26 cellular contexts compared by ENCODE assay signal in genomic region chrX:31838617-31839016, GRCh38.
DNase-seq lines count a peak whose midpoint lies in the region; ATAC-seq, FAIRE-seq and TF ChIP-seq lines count a peak whose summit lies in the region.
"Had no signal": no experiment of that assay in that cellular context is flagged by ENCODE, and none has a peak within 500 bp of the region (broad histone marks: within the 10 kb centered on the region; RNA-seq: fewer than 3 reads in every experiment).

No MANE protein-coding gene starts in this region.

- BruUV-seq in HepG2 (replicated peaks; lab: Mats Ljungman, UMichigan) (no TSS peak), Calu3 (replicated peaks; lab: Mats Ljungman, UMichigan) (no TSS peak)

- no peak overlapping the region for H2AFZ ChIP-seq in HepG2 (ENCODE audit: low read length)

- no peaks in the 10 kb centered on the region for H3K79me2 ChIP-seq in HepG2 (ENCODE audit: insufficient read depth, low read length)

- TF ChIP-seq EP300 in HepG2 (IDR thresholded peaks at IDR 0.05; ENCODE audit: low read depth in 2 of 2, low read length in 2 of 2) (no peak), HepG2 (CRISPR knock-in tag; IDR thresholded peaks at IDR 0.05; ENCODE audit: borderline replicate concordance) (no peak)

- no peak overlapping the region for H3K4me2 ChIP-seq in HepG2 (ENCODE audit: low read depth, low read length)
- H3K4me2 ChIP-seq: A549; BLaER1 treated with 17β-estradiol and CSF1 and Interleukin-3, amounts not matched to agents 10 nM and 100 nM had no signal

- intact Hi-C loops in right lobe of liver (cut with DNase I) (no loop called here), HepG2 (cut with micrococcal nuclease; ENCODE audit: unreplicated experiment) (no loop called here), psoas muscle (cut with DNase I) (no loop called here), Calu3 (cut with micrococcal nuclease; ENCODE audit: unreplicated experiment) (no loop called here)

- H3K4me1 ChIP-seq in right lobe of liver (peaks cover 0 to 6% (median 0%) of the 10 kb centered on the region in 4 donors), HepG2 (ENCODE audit: insufficient read depth, low read length) (no peaks in the 10 kb centered on the region), psoas muscle (peaks cover 8% of the 10 kb centered on the region)
- H3K4me1 ChIP-seq: A549, Caco-2 had no signal

- H3K27ac Mint-ChIP-seq in Calu3 (ENCODE audit: unreplicated experiment), result no peak overlapping the region
- H3K27ac Mint-ChIP-seq: B cell; CD4-positive, alpha-beta T cell; CD8-positive, alpha-beta T cell had no signal

- DNase-seq in right lobe of liver, result no peak
- DNase-seq in HepG2 (ENCODE audit: low spot score), result no peak
- DNase-seq in psoas muscle, result no peak
- DNase-seq in Calu3, result no peak
- DNase-seq: AML-193; Caco-2; CD4-positive, alpha-beta T cell; CD8-positive, alpha-beta T cell; DMS 273 treated with DMSO at 0.1 percent for 48 hours; DMS153; DMS53; DMS79; DND-41; EL; GDM1 had no signal

- H3K4me3 ChIP-seq in right lobe of liver (no peak overlapping the region), HepG2 (replicated peaks in 1 of 3; ENCODE audit: insufficient read depth in 1 of 3, low read depth in 2 of 3, low read length in 3 of 3) (no peak overlapping the region), psoas muscle (no peak overlapping the region)
- H3K4me3 ChIP-seq: A549; BLaER1 treated with 17β-estradiol and CSF1 and Interleukin-3, amounts not matched to agents 10 nM and 100 nM; GM12878 had no signal

- H3K36me3 Mint-ChIP-seq in Calu3 (ENCODE audit: insufficient read depth, unreplicated experiment), result no peaks in the 10 kb centered on the region
- H3K36me3 Mint-ChIP-seq: CD8-positive, alpha-beta T cell had no signal

- ATAC-seq in right lobe of liver (peak in 3 of 4 donors; percentile 42 to 62 (median 44)), HepG2 (no peak), psoas muscle (no peak), GM19452 (IDR thresholded peaks at IDR 0.05; ENCODE audit: unreplicated experiment) (no peak), HG02938 (IDR thresholded peaks at IDR 0.05; ENCODE audit: unreplicated experiment) (no peak)
- ATAC-seq: A549; CD8-positive, alpha-beta T cell; GM12878 had no signal

- TF ChIP-seq RAD21 in HepG2 (CRISPR knock-in tag; IDR thresholded peaks at IDR 0.05), result no peak

- 29% methylated on average over 4 of the region's 4 CpGs for WGBS in right lobe of liver (ENCODE audit: insufficient coverage, low coverage, low lambda C conversion rate, missing lambda C conversion rate)
- 6% methylated on average over 4 of the region's 4 CpGs for WGBS in HepG2 (ENCODE audit: low lambda C conversion rate)
- WGBS in psoas muscle, 3 donors, result 49 to 77% (median 59%) methylated on average over 4 of the region's 4 CpGs

- POLR2A ChIA-PET in HepG2 (lab: Yijun Ruan, JAX), result no interaction called here

- no peaks in the 10 kb centered on the region for H4K20me1 ChIP-seq in HepG2 (ENCODE audit: insufficient read depth, low read length)
- H4K20me1 ChIP-seq: BLaER1 treated with 17β-estradiol and CSF1 and Interleukin-3, amounts not matched to agents 10 nM and 100 nM had no signal

- TF ChIP-seq POLR2A in right lobe of liver (IDR thresholded peaks at IDR 0.05) (no peak), HepG2 (IDR thresholded peaks at IDR 0.05; ENCODE audit: insufficient read depth in 1 of 2, low read depth in 2 of 2, low read length in 2 of 2) (no peak)

- no peak overlapping the region for H3K27ac ChIP-seq in right lobe of liver
- H3K27ac ChIP-seq in HepG2 (ENCODE audit: extremely low read length, insufficient read depth, low read length), result no peak overlapping the region
- peak overlapping the region; percentile 73 for H3K27ac ChIP-seq in psoas muscle
- H3K27ac ChIP-seq: 22Rv1; A549; BLaER1 treated with 17β-estradiol and CSF1 and Interleukin-3, amounts not matched to agents 10 nM and 100 nM; C4-2B had no signal

- FAIRE-seq in HepG2 (lab: Jason Lieb, UNC) (no peak), colon (lab: Jason Lieb, UNC) (peak; percentile 5)
- FAIRE-seq: A549, GM12878, GM12892, GM18507 had no signal

- H3K27me3 ChIP-seq in right lobe of liver, result no peaks in the 10 kb centered on the region
- H3K27me3 ChIP-seq in HepG2 (ENCODE audit: control insufficient read depth in 1 of 2, insufficient read depth in 2 of 2, low read length in 2 of 2), result no peaks in the 10 kb centered on the region
- no peaks in the 10 kb centered on the region for H3K27me3 ChIP-seq in psoas muscle (ENCODE audit: insufficient read depth in 3 of 3, low read length in 2 of 3)

- in situ Hi-C loops in HepG2 (cut with HindIII; ENCODE audit: extremely low pct_ligation_motif_present, low pct_unique_long_range_greater_than_20kb), result no loop called here

- H3K4me3 Mint-ChIP-seq in Calu3 (ENCODE audit: low read depth, unreplicated experiment), result no peak overlapping the region
- H3K4me3 Mint-ChIP-seq: B cell; CD4-positive, alpha-beta T cell; CD8-positive, alpha-beta T cell had no signal

- H3K9ac ChIP-seq in HepG2 (ENCODE audit: insufficient read depth, low read depth, low read length), result no peak overlapping the region
- H3K9ac ChIP-seq: BLaER1 treated with 17β-estradiol and CSF1 and Interleukin-3, amounts not matched to agents 10 nM and 100 nM had no signal

- no peaks in the 10 kb centered on the region for H3K4me1 Mint-ChIP-seq in Calu3 (ENCODE audit: low read depth, unreplicated experiment)
- H3K4me1 Mint-ChIP-seq: B cell had no signal

- H3K9me3 Mint-ChIP-seq in Calu3 (ENCODE audit: low read depth, unreplicated experiment), result no peaks in the 10 kb centered on the region
- H3K9me3 Mint-ChIP-seq: CD8-positive, alpha-beta T cell had no signal

- H3K9me3 ChIP-seq in right lobe of liver, result no peaks in the 10 kb centered on the region
- H3K9me3 ChIP-seq in HepG2 (ENCODE audit: low read length), result no peaks in the 10 kb centered on the region
- no peaks in the 10 kb centered on the region for H3K9me3 ChIP-seq in psoas muscle
- H3K9me3 ChIP-seq: A549; BLaER1 treated with 17β-estradiol and CSF1 and Interleukin-3, amounts not matched to agents 10 nM and 100 nM; Caco-2 had no signal

- H3K27me3 Mint-ChIP-seq in Calu3 (ENCODE audit: unreplicated experiment), result no peaks in the 10 kb centered on the region
- H3K27me3 Mint-ChIP-seq: B cell; CD4-positive, alpha-beta T cell had no signal

- H3K36me3 ChIP-seq in right lobe of liver (no peaks in the 10 kb centered on the region), HepG2 (replicated peaks in 1 of 2; ENCODE audit: control insufficient read depth in 1 of 2, insufficient read depth in 2 of 2, low read length in 2 of 2) (no peaks in the 10 kb centered on the region), psoas muscle (ENCODE audit: insufficient read depth in 1 of 2, low read depth in 1 of 2) (no peaks in the 10 kb centered on the region)
- H3K36me3 ChIP-seq: BLaER1 treated with 17β-estradiol and CSF1 and Interleukin-3, amounts not matched to agents 10 nM and 100 nM had no signal

- TF ChIP-seq CTCF in right lobe of liver (IDR thresholded peaks at IDR 0.05) (no peak), HepG2 (CRISPR knock-in tag; IDR thresholded peaks at IDR 0.05) (no peak), psoas muscle (IDR thresholded peaks at IDR 0.05) (no peak), Calu3 (IDR thresholded peaks at IDR 0.05; ENCODE audit: unreplicated experiment) (no peak)

- CTCF ChIA-PET in HepG2 (lab: Yijun Ruan, JAX; ENCODE audit: low intra/inter-chr PET ratio, low total read pairs), result no interaction called here
- CTCF ChIA-PET in Calu3 (lab: Charles Lee), result no interaction called here

TF ChIP-seq in HepG2, 621 proteins besides CTCF, POLR2A, EP300 and RAD21:
- TF ChIP-seq ZNF777 (CRISPR knock-in tag; IDR thresholded peaks at IDR 0.05) (no peak), YEATS2 (CRISPR knock-in tag; IDR thresholded peaks at IDR 0.05; ENCODE audit: borderline replicate concordance) (no peak), POGZ (CRISPR knock-in tag; IDR thresholded peaks at IDR 0.05) (no peak)

Comparison
In these comparisons a context has a peak if more than half of its experiments do, and no peak if none do; other contexts are left out.
1. ATAC-seq: peak in right lobe of liver (3 of 4); none in HepG2 (single experiment), psoas muscle (0 of 4), GM19452 (single experiment) and HG02938 (single experiment).